Comparison of ENCODE assay signal across 1 cellular context in the genomic region with DNA sequence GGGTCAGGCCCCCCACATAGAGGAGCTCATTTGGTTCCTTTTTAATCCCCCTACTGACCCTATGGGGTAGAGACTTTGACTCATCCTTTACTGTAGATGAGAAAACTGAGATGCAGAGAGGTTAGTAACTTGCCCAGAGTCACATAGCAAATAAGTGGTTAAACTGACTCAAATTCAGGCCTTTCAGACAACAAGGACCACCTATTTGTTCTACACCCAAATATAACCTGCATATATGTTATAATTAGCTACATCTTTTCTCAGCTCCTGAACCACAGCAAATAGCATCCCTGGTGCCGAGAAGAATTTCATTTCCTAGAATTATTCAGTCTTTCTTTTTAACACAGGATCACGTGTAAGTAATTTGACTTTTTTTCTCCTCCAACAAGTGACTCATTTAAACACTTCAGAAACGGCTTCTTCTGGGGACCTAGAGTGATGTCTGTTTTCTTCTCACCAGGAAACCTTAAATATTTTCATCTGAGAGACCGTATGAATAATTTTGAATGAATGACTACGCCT.
TF ChIP-seq lines count a peak whose summit lies in the region.

No MANE protein-coding gene starts in this region.

TF ChIP-seq in HepG2, 621 proteins besides CTCF, POLR2A, EP300 and RAD21 (continued from another document):
- TF ChIP-seq ZFP37 (CRISPR knock-in tag; IDR thresholded peaks at IDR 0.05; ENCODE audit: borderline replicate concordance): no peak
- TF ChIP-seq, protein P1, sequence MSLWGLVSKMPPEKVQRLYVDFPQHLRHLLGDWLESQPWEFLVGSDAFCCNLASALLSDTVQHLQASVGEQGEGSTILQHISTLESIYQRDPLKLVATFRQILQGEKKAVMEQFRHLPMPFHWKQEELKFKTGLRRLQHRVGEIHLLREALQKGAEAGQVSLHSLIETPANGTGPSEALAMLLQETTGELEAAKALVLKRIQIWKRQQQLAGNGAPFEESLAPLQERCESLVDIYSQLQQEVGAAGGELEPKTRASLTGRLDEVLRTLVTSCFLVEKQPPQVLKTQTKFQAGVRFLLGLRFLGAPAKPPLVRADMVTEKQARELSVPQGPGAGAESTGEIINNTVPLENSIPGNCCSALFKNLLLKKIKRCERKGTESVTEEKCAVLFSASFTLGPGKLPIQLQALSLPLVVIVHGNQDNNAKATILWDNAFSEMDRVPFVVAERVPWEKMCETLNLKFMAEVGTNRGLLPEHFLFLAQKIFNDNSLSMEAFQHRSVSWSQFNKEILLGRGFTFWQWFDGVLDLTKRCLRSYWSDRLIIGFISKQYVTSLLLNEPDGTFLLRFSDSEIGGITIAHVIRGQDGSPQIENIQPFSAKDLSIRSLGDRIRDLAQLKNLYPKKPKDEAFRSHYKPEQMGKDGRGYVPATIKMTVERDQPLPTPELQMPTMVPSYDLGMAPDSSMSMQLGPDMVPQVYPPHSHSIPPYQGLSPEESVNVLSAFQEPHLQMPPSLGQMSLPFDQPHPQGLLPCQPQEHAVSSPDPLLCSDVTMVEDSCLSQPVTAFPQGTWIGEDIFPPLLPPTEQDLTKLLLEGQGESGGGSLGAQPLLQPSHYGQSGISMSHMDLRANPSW (CRISPR knock-in tag; IDR thresholded peaks at IDR 0.05; ENCODE audit: borderline replicate concordance): no peak
- TF ChIP-seq, protein P2, sequence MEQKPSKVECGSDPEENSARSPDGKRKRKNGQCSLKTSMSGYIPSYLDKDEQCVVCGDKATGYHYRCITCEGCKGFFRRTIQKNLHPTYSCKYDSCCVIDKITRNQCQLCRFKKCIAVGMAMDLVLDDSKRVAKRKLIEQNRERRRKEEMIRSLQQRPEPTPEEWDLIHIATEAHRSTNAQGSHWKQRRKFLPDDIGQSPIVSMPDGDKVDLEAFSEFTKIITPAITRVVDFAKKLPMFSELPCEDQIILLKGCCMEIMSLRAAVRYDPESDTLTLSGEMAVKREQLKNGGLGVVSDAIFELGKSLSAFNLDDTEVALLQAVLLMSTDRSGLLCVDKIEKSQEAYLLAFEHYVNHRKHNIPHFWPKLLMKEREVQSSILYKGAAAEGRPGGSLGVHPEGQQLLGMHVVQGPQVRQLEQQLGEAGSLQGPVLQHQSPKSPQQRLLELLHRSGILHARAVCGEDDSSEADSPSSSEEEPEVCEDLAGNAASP (CRISPR knock-in tag; IDR thresholded peaks at IDR 0.05; ENCODE audit: borderline replicate concordance): no peak
- TF ChIP-seq ATF7-NPFF (CRISPR knock-in tag; IDR thresholded peaks at IDR 0.05; ENCODE audit: low read depth): no peak
- no peak for TF ChIP-seq ZNF672 (CRISPR knock-in tag; IDR thresholded peaks at IDR 0.05)
- no peak for TF ChIP-seq ZNF121 (CRISPR knock-in tag; IDR thresholded peaks at IDR 0.05)
- no peak for TF ChIP-seq SMARCE1 (IDR thresholded peaks at IDR 0.05; ENCODE audit: borderline replicate concordance)
- TF ChIP-seq CENPX (CRISPR knock-in tag; IDR thresholded peaks at IDR 0.05): no peak
- TF ChIP-seq, protein P3, sequence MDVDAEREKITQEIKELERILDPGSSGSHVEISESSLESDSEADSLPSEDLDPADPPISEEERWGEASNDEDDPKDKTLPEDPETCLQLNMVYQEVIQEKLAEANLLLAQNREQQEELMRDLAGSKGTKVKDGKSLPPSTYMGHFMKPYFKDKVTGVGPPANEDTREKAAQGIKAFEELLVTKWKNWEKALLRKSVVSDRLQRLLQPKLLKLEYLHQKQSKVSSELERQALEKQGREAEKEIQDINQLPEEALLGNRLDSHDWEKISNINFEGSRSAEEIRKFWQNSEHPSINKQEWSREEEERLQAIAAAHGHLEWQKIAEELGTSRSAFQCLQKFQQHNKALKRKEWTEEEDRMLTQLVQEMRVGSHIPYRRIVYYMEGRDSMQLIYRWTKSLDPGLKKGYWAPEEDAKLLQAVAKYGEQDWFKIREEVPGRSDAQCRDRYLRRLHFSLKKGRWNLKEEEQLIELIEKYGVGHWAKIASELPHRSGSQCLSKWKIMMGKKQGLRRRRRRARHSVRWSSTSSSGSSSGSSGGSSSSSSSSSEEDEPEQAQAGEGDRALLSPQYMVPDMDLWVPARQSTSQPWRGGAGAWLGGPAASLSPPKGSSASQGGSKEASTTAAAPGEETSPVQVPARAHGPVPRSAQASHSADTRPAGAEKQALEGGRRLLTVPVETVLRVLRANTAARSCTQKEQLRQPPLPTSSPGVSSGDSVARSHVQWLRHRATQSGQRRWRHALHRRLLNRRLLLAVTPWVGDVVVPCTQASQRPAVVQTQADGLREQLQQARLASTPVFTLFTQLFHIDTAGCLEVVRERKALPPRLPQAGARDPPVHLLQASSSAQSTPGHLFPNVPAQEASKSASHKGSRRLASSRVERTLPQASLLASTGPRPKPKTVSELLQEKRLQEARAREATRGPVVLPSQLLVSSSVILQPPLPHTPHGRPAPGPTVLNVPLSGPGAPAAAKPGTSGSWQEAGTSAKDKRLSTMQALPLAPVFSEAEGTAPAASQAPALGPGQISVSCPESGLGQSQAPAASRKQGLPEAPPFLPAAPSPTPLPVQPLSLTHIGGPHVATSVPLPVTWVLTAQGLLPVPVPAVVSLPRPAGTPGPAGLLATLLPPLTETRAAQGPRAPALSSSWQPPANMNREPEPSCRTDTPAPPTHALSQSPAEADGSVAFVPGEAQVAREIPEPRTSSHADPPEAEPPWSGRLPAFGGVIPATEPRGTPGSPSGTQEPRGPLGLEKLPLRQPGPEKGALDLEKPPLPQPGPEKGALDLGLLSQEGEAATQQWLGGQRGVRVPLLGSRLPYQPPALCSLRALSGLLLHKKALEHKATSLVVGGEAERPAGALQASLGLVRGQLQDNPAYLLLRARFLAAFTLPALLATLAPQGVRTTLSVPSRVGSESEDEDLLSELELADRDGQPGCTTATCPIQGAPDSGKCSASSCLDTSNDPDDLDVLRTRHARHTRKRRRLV (CRISPR knock-in tag; IDR thresholded peaks at IDR 0.05): no peak
- TF ChIP-seq HNRNPLL (IDR thresholded peaks at IDR 0.05; ENCODE audit: low read depth, low read length, poor library complexity, severe bottlenecking): no peak
- TF ChIP-seq ISX (CRISPR knock-in tag; conservative IDR thresholded peaks at IDR 0.05): no peak
- no peak for TF ChIP-seq PITX1 (CRISPR knock-in tag; IDR thresholded peaks at IDR 0.05)
